Comparison of ENCODE assay signal across 37 cellular contexts in genomic region chr13:104987621-104988020, GRCh38.
"Had no signal": no experiment of that assay in that cellular context is flagged by ENCODE, and none has a peak within 500 bp of the region (broad histone marks: within the 10 kb centered on the region; RNA-seq: fewer than 3 reads in every experiment).

No MANE protein-coding gene starts in this region.

- ATAC-seq: activated CD8-positive, alpha-beta T cell treated with anti-CD3 and anti-CD28 coated beads for 36 hours; activated naive CD8-positive, alpha-beta T cell treated with anti-CD3 and anti-CD28 coated beads, Interleukin-2, amount 50 U/mL, for 24 hours had no signal

- H3K36me3 Mint-ChIP-seq: activated CD4-positive, alpha-beta memory T cell treated with anti-CD3 and anti-CD28 coated beads for 36 hours; activated naive CD4-positive, alpha-beta T cell treated with anti-CD3 and anti-CD28 coated beads, Interleukin-2, amount 10 ng/mL, durations not matched to agents 7 days and 5 days; activated naive CD4-positive, alpha-beta T cell treated with anti-CD3 and anti-CD28 coated beads, Interleukin-2, amount 50 U/mL, for 24 hours; activated naive CD8-positive, alpha-beta T cell treated with anti-CD3 and anti-CD28 coated beads, Interleukin-2, amount 10 ng/mL, durations not matched to agents 7 days and 5 days; brain had no signal

- H3K27me3 ChIP-seq: ascending aorta, cardiac muscle cell had no signal

- H3K27ac ChIP-seq: ascending aorta, cardiac muscle cell, VCaP had no signal

- FAIRE-seq: bronchial epithelial cell, TTC549 had no signal

- H3K9me3 ChIP-seq: ascending aorta had no signal

- H3K9me3 Mint-ChIP-seq: activated B cell treated with CpG ODN at 0.5 μM for 24 hours; activated CD4-positive, alpha-beta memory T cell treated with anti-CD3 and anti-CD28 coated beads for 36 hours; activated CD4-positive, alpha-beta T cell treated with anti-CD3 and anti-CD28 coated beads, Interleukin-2, amount 10 ng/mL, durations not matched to agents 24 days and 14 days; activated CD8-positive, alpha-beta T cell treated with anti-CD3 and anti-CD28 coated beads for 36 hours; activated naive CD4-positive, alpha-beta T cell treated with anti-CD3 and anti-CD28 coated beads, Interleukin-2, amount 10 ng/mL, durations not matched to agents 7 days and 5 days; activated naive CD4-positive, alpha-beta T cell treated with anti-CD3 and anti-CD28 coated beads, Interleukin-2, amount 50 U/mL, for 24 hours; activated naive CD8-positive, alpha-beta T cell treated with anti-CD3 and anti-CD28 coated beads, Interleukin-2, amount 10 ng/mL, durations not matched to agents 7 days and 5 days; activated naive CD8-positive, alpha-beta T cell treated with anti-CD3 and anti-CD28 coated beads, Interleukin-2, amount 50 U/mL, for 24 hours; activated T-helper 2 cell treated with anti-CD3 and anti-CD28 coated beads, Interferon-gamma antibody, Interleukin-2, Interleukin-4, amounts not matched to agents 10 μg/mL and 5 μg/mL and 100 μg/mL, durations not matched to agents 14 hours and 24 hours and 36 hours; brain; T-helper 1 cell treated with Interleukin-12 subunit alpha and Interleukin-12 subunit beta and Interleukin-4 antibody, amounts not matched to agents 30 μg/mL and 1 μg/mL, for 36 hours; T-helper 2 cell treated with Interferon-gamma antibody and Interleukin-4, amounts not matched to agents 5 μg/mL and 100 μg/mL, for 36 hours had no signal

- H3K36me3 ChIP-seq: ascending aorta, cardiac muscle cell had no signal

- DNase-seq: activated B cell treated with CpG ODN at 0.5 μM for 24 hours; activated CD4-positive, alpha-beta memory T cell treated with anti-CD3 and anti-CD28 coated beads for 36 hours; activated CD4-positive, alpha-beta T cell treated with anti-CD3 and anti-CD28 coated beads for 4 hours; activated CD4-positive, alpha-beta T cell treated with anti-CD3 and anti-CD28 coated beads, Interleukin-2, amount 10 ng/mL, durations not matched to agents 24 days and 14 days; activated CD4-positive, alpha-beta T cell treated with anti-CD3 and anti-CD28 coated beads, Interleukin-2, amount 50 U/mL, for 1 hour; activated CD4-positive, alpha-beta T cell treated with anti-CD3 and anti-CD28 coated beads, Interleukin-2, amount 50 U/mL, for 4 hours; activated CD4-positive, CD25-positive, alpha-beta regulatory T cell treated with anti-CD3 and anti-CD28 coated beads, Interleukin-2, amount 50 U/mL, for 72 hours; activated CD8-positive, alpha-beta memory T cell treated with anti-CD3 and anti-CD28 coated beads, Interleukin-2, amount 50 U/mL, for 4 hours; activated CD8-positive, alpha-beta T cell treated with anti-CD3 and anti-CD28 coated beads for 36 hours; activated effector memory CD4-positive, alpha-beta T cell treated with Interleukin-2 at 50 U/mL for 16 hours; activated gamma-delta T cell; activated naive CD4-positive, alpha-beta T cell treated with anti-CD3 and anti-CD28 coated beads, Interleukin-2, amount 10 ng/mL, durations not matched to agents 7 days and 5 days; activated naive CD4-positive, alpha-beta T cell treated with Interleukin-2 at 50 U/mL for 16 hours; activated naive CD8-positive, alpha-beta T cell treated with anti-CD3 and anti-CD28 coated beads, Interleukin-2, amount 10 ng/mL, durations not matched to agents 7 days and 5 days; activated naive CD8-positive, alpha-beta T cell treated with anti-CD3 and anti-CD28 coated beads, Interleukin-2, amount 50 U/mL, for 24 hours; activated T-cell treated with anti-CD3 and anti-CD28 coated beads for 4 hours; activated T-cell treated with anti-CD3 and anti-CD28 coated beads, Interleukin-2, amount 50 U/mL, for 1 hour; activated T-cell treated with anti-CD3 and anti-CD28 coated beads, Interleukin-2, amount 50 U/mL, for 48 hours; amygdala; anterior cingulate cortex; caudate nucleus; SW 1271; T-helper 1 cell; T-helper 2 cell; T-helper 9 cell had no signal

- H3K27me3 Mint-ChIP-seq: activated B cell treated with CpG ODN at 0.5 μM for 24 hours; activated CD4-positive, alpha-beta memory T cell treated with anti-CD3 and anti-CD28 coated beads for 36 hours; activated CD4-positive, alpha-beta T cell treated with anti-CD3 and anti-CD28 coated beads, Interleukin-2, amount 10 ng/mL, durations not matched to agents 24 days and 14 days; activated CD8-positive, alpha-beta T cell treated with anti-CD3 and anti-CD28 coated beads for 36 hours; activated naive CD4-positive, alpha-beta T cell treated with anti-CD3 and anti-CD28 coated beads, Interleukin-2, amount 10 ng/mL, durations not matched to agents 7 days and 5 days; activated naive CD4-positive, alpha-beta T cell treated with anti-CD3 and anti-CD28 coated beads, Interleukin-2, amount 50 U/mL, for 24 hours; activated naive CD8-positive, alpha-beta T cell; activated naive CD8-positive, alpha-beta T cell treated with anti-CD3 and anti-CD28 coated beads, Interleukin-2, amount 10 ng/mL, durations not matched to agents 7 days and 5 days; activated naive CD8-positive, alpha-beta T cell treated with anti-CD3 and anti-CD28 coated beads, Interleukin-2, amount 50 U/mL, for 24 hours; brain; central memory CD8-positive, alpha-beta T cell had no signal

- H3K4me3 ChIP-seq: ascending aorta, cardiac muscle cell had no signal

- H3K4me3 Mint-ChIP-seq: activated B cell treated with CpG ODN at 0.5 μM for 24 hours; activated CD4-positive, alpha-beta memory T cell treated with anti-CD3 and anti-CD28 coated beads for 36 hours; activated CD4-positive, alpha-beta T cell treated with anti-CD3 and anti-CD28 coated beads, Interleukin-2, amount 10 ng/mL, durations not matched to agents 24 days and 14 days; activated CD8-positive, alpha-beta T cell treated with anti-CD3 and anti-CD28 coated beads for 36 hours; activated naive CD4-positive, alpha-beta T cell treated with anti-CD3 and anti-CD28 coated beads, Interleukin-2, amount 10 ng/mL, durations not matched to agents 7 days and 5 days; activated naive CD4-positive, alpha-beta T cell treated with anti-CD3 and anti-CD28 coated beads, Interleukin-2, amount 50 U/mL, for 24 hours; activated naive CD8-positive, alpha-beta T cell; activated naive CD8-positive, alpha-beta T cell treated with anti-CD3 and anti-CD28 coated beads, Interleukin-2, amount 10 ng/mL, durations not matched to agents 7 days and 5 days; activated naive CD8-positive, alpha-beta T cell treated with anti-CD3 and anti-CD28 coated beads, Interleukin-2, amount 50 U/mL, for 24 hours; brain; central memory CD8-positive, alpha-beta T cell; T-helper 1 cell treated with Interleukin-12 subunit alpha and Interleukin-12 subunit beta and Interleukin-4 antibody, amounts not matched to agents 30 μg/mL and 1 μg/mL, for 36 hours; T-helper 2 cell treated with Interferon-gamma antibody and Interleukin-4, amounts not matched to agents 5 μg/mL and 100 μg/mL, for 36 hours had no signal

- H3K4me1 ChIP-seq: ascending aorta had no signal
